Comparison of ENCODE assay signal across 9 cellular contexts in the genomic region with DNA sequence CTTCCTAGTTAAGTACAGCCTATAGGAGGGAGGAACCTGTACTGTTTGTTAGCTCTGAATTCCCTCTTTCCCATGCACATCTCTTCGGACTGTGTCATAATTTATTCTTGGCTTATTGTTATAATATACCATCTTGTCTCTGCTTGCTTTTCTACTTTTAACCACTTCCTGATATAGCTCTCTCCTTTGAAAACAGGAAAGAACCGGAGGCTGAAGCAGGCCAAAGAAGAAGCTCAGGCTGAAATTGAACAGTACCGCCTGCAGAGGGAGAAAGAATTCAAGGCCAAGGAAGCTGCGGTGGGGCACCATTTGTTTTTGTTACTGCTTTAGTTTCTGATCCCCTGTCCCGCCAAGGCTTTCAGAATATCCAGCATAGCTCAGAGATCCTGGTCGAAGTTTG. TPM values are rescaled to one million over a fixed set of nuclear protein-coding genes. Genes with fewer than 3 reads are reported as not detected.
DNase-seq lines count a peak whose midpoint lies in the region; ATAC-seq, FAIRE-seq and TF ChIP-seq lines count a peak whose summit lies in the region.
"Had no signal": no experiment of that assay in that cellular context is flagged by ENCODE, and none has a peak within 500 bp of the region (broad histone marks: within the 10 kb centered on the region; RNA-seq: fewer than 3 reads in every experiment).

No MANE protein-coding gene starts in this region.

- TF ChIP-seq CTCF in KMS-11 (conservative IDR thresholded peaks at IDR 0.05; ENCODE audit: low read depth, low read length) = peak; percentile 64
- no peak for TF ChIP-seq CTCF in pancreas (IDR thresholded peaks at IDR 0.05)
- TF ChIP-seq CTCF in uterus (IDR thresholded peaks at IDR 0.05) = peak in 1 of 4 experiments; percentile 12

- H3K4me2 ChIP-seq in KMS-11 = peak overlapping the region; percentile 81

- H3K4me3 ChIP-seq in KMS-11 (IDR thresholded peaks at IDR 0.05; ENCODE audit: insufficient read depth, low read depth, low read length) (no peak overlapping the region), pancreas (no peak overlapping the region), uterus (no peak overlapping the region)
- H3K4me3 ChIP-seq: body of pancreas had no signal

- peak; percentile 23 for DNase-seq in AG20443 (ENCODE audit: low spot score)
- DNase-seq in activated T-cell treated with anti-CD3 and anti-CD28 coated beads, Interleukin-2, amount 50 U/mL, for 4 hours = peak; percentile 24
- peak; percentile 47 for DNase-seq in fibroblast of peridontal ligament (ENCODE audit: extremely low read depth)
- DNase-seq in stimulated activated CD4-positive, alpha-beta T cell treated with anti-CD3 and anti-CD28 coated beads, Interleukin-4, amount 100 ng/mL, for 48 hours (ENCODE audit: low read depth in 2 of 2) = peak; percentile 15 to 25
- DNase-seq in pancreas = no peak
- no peak for DNase-seq in uterus
- DNase-seq in NCI-H2107 treated with DMSO at 0.1 percent for 48 hours (lab: John Stamatoyannopoulos, UW; ENCODE audit: unreplicated experiment) = no peak

- no peak for FAIRE-seq in pancreas (lab: Jason Lieb, UNC)

- H3K36me3 ChIP-seq in KMS-11 (ENCODE audit: insufficient read depth) (peaks cover 22% of the 10 kb centered on the region; the same call in 1 of the 2 replicates), pancreas (peaks cover 0 to 33% (median 4%) of the 10 kb centered on the region in 3 donors), uterus (no peaks in the 10 kb centered on the region)

- ATAC-seq in activated T-cell treated with anti-CD3 and anti-CD28 coated beads, Interleukin-2, amount 50 U/mL, for 4 hours = peak; percentile 14 to 24
- ATAC-seq in pancreas = no peak
- ATAC-seq: body of pancreas had no signal

- H3K27ac ChIP-seq in KMS-11 = peak overlapping the region; percentile 90
- H3K27ac ChIP-seq in pancreas = no peak overlapping the region
- peak overlapping the region in 1 of 2 donors; percentile 49 for H3K27ac ChIP-seq in uterus

- intact Hi-C loops in pancreas (cut with DNase I) (no loop called here), uterus (cut with DNase I; ENCODE audit: low total_unique reads) (no loop called here)

- H3K4me1 ChIP-seq in KMS-11 (ENCODE audit: low read depth, poor library complexity, severe bottlenecking) (peaks cover 55% of the 10 kb centered on the region), pancreas (peaks cover 11 to 35% (median 14%) of the 10 kb centered on the region in 3 donors), uterus (peaks cover 5 to 11% of the 10 kb centered on the region in 2 donors)

- H3K36me3 Mint-ChIP-seq in activated T-cell treated with anti-CD3 and anti-CD28 coated beads, Interleukin-2, amount 50 U/mL, for 4 hours (ENCODE audit: insufficient read depth) = peaks cover 38% of the 10 kb centered on the region

- H3K9me3 Mint-ChIP-seq in activated T-cell treated with anti-CD3 and anti-CD28 coated beads, Interleukin-2, amount 50 U/mL, for 4 hours = no peaks in the 10 kb centered on the region

- TF ChIP-seq POLR2A in uterus (IDR thresholded peaks at IDR 0.05) = no peak

- H2AFZ ChIP-seq in KMS-11 (ENCODE audit: low read depth) = no peak overlapping the region

- peaks cover 67% of the 10 kb centered on the region for H3K4me1 Mint-ChIP-seq in activated T-cell treated with anti-CD3 and anti-CD28 coated beads, Interleukin-2, amount 50 U/mL, for 4 hours (ENCODE audit: low read depth)

- H3K9me3 ChIP-seq in pancreas = no peaks in the 10 kb centered on the region
- no peaks in the 10 kb centered on the region for H3K9me3 ChIP-seq in uterus
- H3K9me3 ChIP-seq: body of pancreas had no signal

- H3K27me3 Mint-ChIP-seq in activated T-cell treated with anti-CD3 and anti-CD28 coated beads, Interleukin-2, amount 50 U/mL, for 4 hours (ENCODE audit: low read depth) = no peaks in the 10 kb centered on the region

- H3K9ac ChIP-seq in KMS-11 = peak overlapping the region; percentile 31; the same call in 1 of the 2 replicates

- peak overlapping the region; percentile 74 for H3K4me3 Mint-ChIP-seq in activated T-cell treated with anti-CD3 and anti-CD28 coated beads, Interleukin-2, amount 50 U/mL, for 4 hours

- 56 to 67% methylated on average over 6 of the region's 6 CpGs for WGBS in pancreas, 2 donors

- H3K79me2 ChIP-seq in KMS-11 (ENCODE audit: insufficient read depth, low read depth) = peaks cover 89% of the 10 kb centered on the region

- H3K27me3 ChIP-seq in KMS-11 (ENCODE audit: insufficient read depth, low read depth) (no peaks in the 10 kb centered on the region), pancreas (no peaks in the 10 kb centered on the region), uterus (no peaks in the 10 kb centered on the region)
- H3K27me3 ChIP-seq: body of pancreas had no signal

- no peaks in the 10 kb centered on the region for H4K20me1 ChIP-seq in KMS-11 (ENCODE audit: insufficient read depth)

RNA-seq across cellular contexts. Expression of a gene that starts 4.8 kb away (rescaled TPM):
- 10 to 100 TPM; 45.2 to 51.0 (median 50.3) TPM for total RNA-seq in activated T-cell treated with anti-CD3 and anti-CD28 coated beads, Interleukin-2, amount 50 U/mL, for 4 hours
- total RNA-seq in pancreas = 10 to 100 TPM; 19.7 to 38.3 (median 35.5) TPM
- polyA plus RNA-seq in pancreas = 100 to 1,000 TPM in 1 of 2 donors, 10 to 100 TPM in 1; 57.2 to 124 TPM
- 100 to 1,000 TPM in 2 of 4 donors, 10 to 100 TPM in 2; 90.9 to 310 (median 130) TPM for total RNA-seq in uterus

RNA-seq across cellular contexts. Expression of a gene that starts 18.7 kb away (rescaled TPM):
- total RNA-seq in activated T-cell treated with anti-CD3 and anti-CD28 coated beads, Interleukin-2, amount 50 U/mL, for 4 hours = 10 to 100 TPM; 21.6 to 28.4 (median 22.8) TPM
- total RNA-seq in pancreas (1 to 10 TPM; 3.0 to 8.7 (median 4.4) TPM), uterus (10 to 100 TPM in 2 of 4 donors, 1 to 10 TPM in 2; 4.1 to 16.5 (median 8.5) TPM)
- polyA plus RNA-seq in pancreas = 1 to 10 TPM; 2.1 to 2.5 TPM

Comparison
In these comparisons a context has a peak if more than half of its experiments do, and no peak if none do; other contexts are left out.
1. DNase-seq: peak in AG20443 (single experiment), activated T-cell treated with anti-CD3 and anti-CD28 coated beads, Interleukin-2, amount 50 U/mL, for 4 hours (single experiment), fibroblast of peridontal ligament (single experiment) and stimulated activated CD4-positive, alpha-beta T cell treated with anti-CD3 and anti-CD28 coated beads, Interleukin-4, amount 100 ng/mL, for 48 hours (2 of 2); none in pancreas (0 of 6), uterus (0 of 2) and NCI-H2107 treated with DMSO at 0.1 percent for 48 hours (single experiment).
2. ATAC-seq: peak in activated T-cell treated with anti-CD3 and anti-CD28 coated beads, Interleukin-2, amount 50 U/mL, for 4 hours (2 of 2); none in pancreas (0 of 4).